Comparison of ENCODE assay signal across 31 cellular contexts in genomic region chr12:130226771-130227170, GRCh38.
"Had no signal": no experiment of that assay in that cellular context is flagged by ENCODE, and none has a peak within 500 bp of the region (broad histone marks: within the 10 kb centered on the region; RNA-seq: fewer than 3 reads in every experiment).

No MANE protein-coding gene starts in this region.

- H3K4me3 ChIP-seq: left lung, lower lobe of right lung, pancreas, prostate gland, skin epidermis, stomach, suprapubic skin, thoracic aorta, tibial artery, upper lobe of right lung, uterus had no signal

- H3K36me3 Mint-ChIP-seq: immature natural killer cell, mesothelial cell of epicardium, natural killer cell had no signal

- H3K27ac Mint-ChIP-seq: immature natural killer cell; mesothelial cell of epicardium; naive B cell; natural killer cell; nephron progenitor cell; stimulated activated naive B cell treated with anti-CD40 and anti-IgM and Interleukin-4, amounts not matched to agents 10 μg/mL and 1 μg/mL and 100 μg/mL, for 72 hours had no signal

- H3K4me3 Mint-ChIP-seq: immature natural killer cell; mesothelial cell of epicardium; naive B cell; natural killer cell; nephron progenitor cell; stimulated activated naive B cell treated with anti-CD40 and anti-IgM and Interleukin-4, amounts not matched to agents 10 μg/mL and 1 μg/mL and 100 μg/mL, for 72 hours had no signal

- H3K36me3 ChIP-seq: left lung, lower lobe of right lung, pancreas, prostate gland, stomach, suprapubic skin, thoracic aorta, tibial artery, upper lobe of right lung, uterus had no signal

- H3K27ac ChIP-seq: left lung, lower lobe of right lung, pancreas, prostate gland, skin epidermis, stomach, suprapubic skin, thoracic aorta, tibial artery, upper lobe of right lung, uterus had no signal

- H3K4me1 ChIP-seq: left lung, lower lobe of right lung, pancreas, prostate gland, stomach, tibial artery, upper lobe of right lung, uterus had no signal

- DNase-seq: hypothalamus; immature natural killer cell; kidney; left colon; left lung; lower lobe of right lung; mesendoderm; naive B cell; natural killer cell; nephron progenitor cell; nucleus accumbens; pancreas; posterior cingulate gyrus; retina; right cardiac atrium; stimulated activated CD4-positive, alpha-beta T cell treated with anti-CD3 and anti-CD28 coated beads, Interleukin-12 subunit alpha, Interleukin-12 subunit beta, amount 100 ng/mL, for 4 hours; stimulated activated CD4-positive, alpha-beta T cell treated with anti-CD3 and anti-CD28 coated beads, Interleukin-15, amount 100 ng/mL, for 24 hours; stimulated activated CD4-positive, alpha-beta T cell treated with anti-CD3 and anti-CD28 coated beads, Interleukin-2, amount 100 ng/mL, for 24 hours; stimulated activated CD4-positive, alpha-beta T cell treated with anti-CD3 and anti-CD28 coated beads, Interleukin-4, amount 100 ng/mL, for 1 hour; stimulated activated naive B cell treated with anti-CD40 and anti-IgM and Interleukin-4, amounts not matched to agents 10 μg/mL and 1 μg/mL and 100 μg/mL, for 72 hours; stimulated activated naive CD8-positive, alpha-beta T cell treated with anti-CD3 and anti-CD28 coated beads, Interleukin-15, Interleukin-2, amounts not matched to agents 100 U/mL and 50 U/mL, for 24 hours; stomach; tibial artery; trophoblast cell; upper lobe of right lung; uterus had no signal

- H3K4me1 Mint-ChIP-seq: immature natural killer cell; mesothelial cell of epicardium; naive B cell; natural killer cell; stimulated activated naive B cell treated with anti-CD40 and anti-IgM and Interleukin-4, amounts not matched to agents 10 μg/mL and 1 μg/mL and 100 μg/mL, for 72 hours had no signal

- H3K27me3 ChIP-seq: tibial artery, uterus had no signal

- H3K9me3 ChIP-seq: pancreas, prostate gland, suprapubic skin, thoracic aorta, tibial artery, upper lobe of right lung, uterus had no signal
